In the genomic region with DNA sequence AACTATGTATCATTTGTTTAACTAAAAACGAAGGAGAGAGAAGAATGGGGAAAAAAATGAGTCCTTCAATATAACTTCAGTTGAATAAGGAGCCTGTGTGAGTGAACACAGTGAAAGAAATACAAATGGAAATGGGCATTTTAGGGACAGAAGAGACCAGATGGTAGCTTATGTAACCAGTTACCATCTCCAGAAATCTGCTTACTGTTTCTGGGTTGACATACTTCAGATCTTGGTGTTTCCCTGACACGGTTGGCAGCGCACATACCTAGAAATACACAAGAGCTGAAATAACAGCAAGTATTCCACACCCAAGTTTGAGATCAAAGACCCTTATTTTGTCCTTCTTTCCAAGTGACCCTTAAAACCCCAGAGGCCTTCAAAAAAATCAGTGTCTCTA, we compare ENCODE assay signal across 16 cellular contexts.
DNase-seq lines count a peak whose midpoint lies in the region; ATAC-seq lines count a peak whose summit lies in the region.
"Had no signal": no experiment of that assay in that cellular context is flagged by ENCODE, and none has a peak within 500 bp of the region (broad histone marks: within the 10 kb centered on the region; RNA-seq: fewer than 3 reads in every experiment).

No MANE protein-coding gene starts in this region.

- ATAC-seq in HG02884 (IDR thresholded peaks at IDR 0.05; ENCODE audit: unreplicated experiment), result no peak
- ATAC-seq: CD8-positive, alpha-beta T cell; GM12878 had no signal

- DNase-seq in cerebellar cortex (ENCODE audit: low spot score) (peak; percentile 98), inferior parietal cortex (ENCODE audit: extremely low spot score) (peak; percentile 60), superior temporal gyrus (ENCODE audit: extremely low spot score) (peak; percentile 76), NCI-H2196 (lab: John Stamatoyannopoulos, UW; ENCODE audit: unreplicated experiment) (no peak), NCI-H146 (lab: John Stamatoyannopoulos, UW) (no peak)
- DNase-seq: Caco-2; CD4-positive, CD25-positive, alpha-beta regulatory T cell; CD8-positive, alpha-beta T cell; DMS153; DND-41; GDM1; GM23248; H7; HCEC 1CT had no signal

Comparison
In these comparisons a context has a peak if more than half of its experiments do, and no peak if none do; other contexts are left out.
1. DNase-seq: peak in cerebellar cortex (single experiment), inferior parietal cortex (single experiment) and superior temporal gyrus (single experiment); none in NCI-H2196 (single experiment) and NCI-H146 (single experiment).